In the genomic region with DNA sequence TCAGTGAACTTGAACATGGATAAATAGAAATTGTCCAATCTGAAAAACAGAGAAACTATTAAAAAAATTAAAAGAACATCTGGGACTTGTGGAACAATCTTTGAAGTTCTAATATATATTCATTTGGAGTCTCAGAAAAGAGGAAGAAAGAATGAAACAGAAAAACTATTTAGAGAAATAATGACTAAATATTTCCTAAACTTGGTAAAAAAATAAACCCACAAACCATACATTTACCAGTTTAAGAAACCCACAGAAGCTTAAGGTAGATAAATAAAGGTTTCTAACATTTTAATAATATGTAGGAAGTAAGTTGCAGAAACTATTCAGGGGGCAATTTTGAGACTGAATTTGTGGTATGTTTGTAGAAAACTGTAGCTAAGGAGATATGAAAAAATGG, we compare ENCODE assay signal across 1 cellular context.
TF ChIP-seq lines count a peak whose summit lies in the region.

No MANE protein-coding gene starts in this region.

TF ChIP-seq in HepG2, 621 proteins besides CTCF, POLR2A, EP300 and RAD21 (continued from another document):
- TF ChIP-seq ATAD3A (CRISPR knock-in tag; IDR thresholded peaks at IDR 0.05) (no peak), PBX2 (CRISPR knock-in tag; IDR thresholded peaks at IDR 0.05) (no peak), NR2F2 (IDR thresholded peaks at IDR 0.05; ENCODE audit: borderline replicate concordance, low read depth) (no peak), HOXD1 (CRISPR knock-in tag; IDR thresholded peaks at IDR 0.05) (no peak), MATR3 (CRISPR knock-in tag; IDR thresholded peaks at IDR 0.05) (no peak), NCOR1 (IDR thresholded peaks at IDR 0.05; ENCODE audit: borderline replicate concordance, low read length) (no peak), ZFP90 (CRISPR knock-in tag; IDR thresholded peaks at IDR 0.05; ENCODE audit: borderline replicate concordance) (no peak), PHB2 (IDR thresholded peaks at IDR 0.05; ENCODE audit: partially characterized antibody) (no peak), CENPT (CRISPR knock-in tag; IDR thresholded peaks at IDR 0.05; ENCODE audit: low read depth) (no peak), TERF1 (CRISPR knock-in tag; IDR thresholded peaks at IDR 0.05) (no peak), FLYWCH1 (CRISPR knock-in tag; IDR thresholded peaks at IDR 0.05) (no peak), DNMT3B (CRISPR knock-in tag; conservative IDR thresholded peaks at IDR 0.05) (no peak), MYNN (CRISPR knock-in tag; IDR thresholded peaks at IDR 0.05; ENCODE audit: low read depth) (no peak)
